In genomic region chr7:159321278-159321677, GRCh38 we compare ENCODE assay signal across 3 cellular contexts.
"Had no signal": no experiment of that assay in that cellular context is flagged by ENCODE, and none has a peak within 500 bp of the region (broad histone marks: within the 10 kb centered on the region; RNA-seq: fewer than 3 reads in every experiment).

No MANE protein-coding gene starts in this region.

- DNase-seq: GDM1, GF-D8 had no signal

- ATAC-seq: GM12878 had no signal
